In the genomic region with DNA sequence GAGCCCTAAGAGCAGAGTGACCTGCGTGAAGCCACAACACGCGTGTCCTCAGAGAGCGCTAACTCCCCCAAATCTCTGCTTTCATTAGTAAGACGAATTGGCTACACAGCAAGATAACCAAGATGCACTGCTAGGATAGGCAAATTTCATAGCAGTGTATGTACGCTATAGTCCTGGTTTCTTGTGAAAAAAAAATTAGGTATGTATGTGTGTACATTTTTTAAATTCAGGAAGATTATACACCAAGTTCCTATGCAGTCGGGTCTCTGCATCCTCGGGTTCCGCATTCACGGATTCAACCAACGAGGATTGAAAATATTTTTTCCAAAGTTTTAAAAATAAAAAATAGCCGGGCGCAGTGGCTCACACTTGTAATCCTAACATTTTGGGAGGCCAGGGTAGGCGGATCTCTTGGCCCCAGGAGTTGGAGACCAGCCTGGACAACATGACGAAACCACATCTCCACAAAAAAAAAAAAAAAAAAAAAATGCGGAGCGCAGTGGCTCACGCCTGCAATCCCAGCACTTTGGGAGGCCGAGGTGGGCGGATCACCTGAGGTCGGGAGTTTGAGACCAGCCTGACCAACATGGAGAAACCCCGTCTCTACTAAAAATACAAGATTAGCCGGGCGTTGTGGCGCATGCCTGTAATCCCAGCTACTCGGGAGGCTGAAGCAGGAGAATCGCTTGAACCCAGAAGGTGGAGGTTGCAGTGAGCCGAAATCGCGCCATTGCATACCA, we compare ENCODE assay signal across 1 cellular context.
A peak's percentile ranks its signal among the peaks of the same experiment; 100 is the strongest.
TF ChIP-seq lines count a peak whose summit lies in the region.

No MANE protein-coding gene starts in this region.

TF ChIP-seq in SK-N-SH, 30 proteins besides CTCF, POLR2A, EP300 and RAD21:
- TF ChIP-seq, protein P1, sequence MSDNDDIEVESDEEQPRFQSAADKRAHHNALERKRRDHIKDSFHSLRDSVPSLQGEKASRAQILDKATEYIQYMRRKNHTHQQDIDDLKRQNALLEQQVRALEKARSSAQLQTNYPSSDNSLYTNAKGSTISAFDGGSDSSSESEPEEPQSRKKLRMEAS (IDR thresholded peaks at IDR 0.05; ENCODE audit: low read depth) = peak; percentile 36
- TF ChIP-seq YY1 (IDR thresholded peaks at IDR 0.05; ENCODE audit: low read depth) = 0 out of 2 replicates have a peak, but pooled peaks have one; percentile 6
- peak; percentile 7; the same call in 1 of the 2 replicates for TF ChIP-seq RCOR1 (IDR thresholded peaks at IDR 0.05; ENCODE audit: low read length)
